In genomic region chr1:182122265-182122664, GRCh38 we compare ENCODE assay signal across 29 cellular contexts.
DNase-seq lines count a peak whose midpoint lies in the region; ATAC-seq and TF ChIP-seq lines count a peak whose summit lies in the region.
"Had no signal": no experiment of that assay in that cellular context is flagged by ENCODE, and none has a peak within 500 bp of the region (broad histone marks: within the 10 kb centered on the region; RNA-seq: fewer than 3 reads in every experiment).

No MANE protein-coding gene starts in this region.

- no peak for TF ChIP-seq POLR2A in tibial nerve (IDR thresholded peaks at IDR 0.05)

- peak; percentile 20 for DNase-seq in NCI-H2171 treated with DMSO at 0.1 percent for 48 hours (lab: John Stamatoyannopoulos, UW)
- DNase-seq in NCI-H2171 (lab: John Stamatoyannopoulos, UW) = no peak
- no peak for DNase-seq in caudate nucleus (lab: John Stamatoyannopoulos, UW)
- DNase-seq in neural progenitor cell (ENCODE audit: low spot score) = no peak
- no peak for DNase-seq in tibial nerve (ENCODE audit: low spot score in 2 of 2)
- no peak for DNase-seq in activated naive CD8-positive, alpha-beta T cell treated with anti-CD3 and anti-CD28 coated beads for 36 hours
- DNase-seq in NCI-H2107 (lab: John Stamatoyannopoulos, UW) = no peak
- DNase-seq: activated CD4-positive, alpha-beta T cell treated with anti-CD3 and anti-CD28 coated beads, Interleukin-2, amount 50 U/mL, for 1 hour; CD4-positive, CD25-positive, alpha-beta regulatory T cell; DMS 273 treated with DMSO at 0.1 percent for 48 hours; effector memory CD8-positive, alpha-beta T cell; gastrocnemius medialis; KG1; naive thymus-derived CD8-positive, alpha-beta T cell; NCI-H1694; NCI-H2227 treated with DMSO at 0.1 percent for 48 hours; NCI-H748 treated with DMSO at 0.1 percent for 48 hours; ovary; stimulated activated naive CD4-positive, alpha-beta T cell treated with Interleukin-2 at 50 U/mL for 16 hours had no signal

- no peak overlapping the region for H2AFZ ChIP-seq in neural progenitor cell (replicated peaks)
- H2AFZ ChIP-seq: hepatocyte had no signal

- no peaks in the 10 kb centered on the region for H3K36me3 Mint-ChIP-seq in neural progenitor cell
- no peaks in the 10 kb centered on the region for H3K36me3 Mint-ChIP-seq in activated naive CD8-positive, alpha-beta T cell treated with anti-CD3 and anti-CD28 coated beads for 36 hours
- H3K36me3 Mint-ChIP-seq: activated naive CD4-positive, alpha-beta T cell treated with anti-CD3 and anti-CD28 coated beads, Interleukin-2, amount 50 U/mL, for 24 hours; CD4-positive, CD25-positive, alpha-beta regulatory T cell; naive thymus-derived CD8-positive, alpha-beta T cell; type B pancreatic cell had no signal

- H3K9ac ChIP-seq in neural progenitor cell = no peak overlapping the region

- H3K27ac ChIP-seq in caudate nucleus (ENCODE audit: low read depth, low read length) (peak overlapping the region; percentile 90), neural progenitor cell (no peak overlapping the region), tibial nerve (peak overlapping the region in 3 of 4 donors; percentile 16 to 85 (median 62))
- H3K27ac ChIP-seq: 22Rv1, hepatocyte, right atrium auricular region, VCaP had no signal

- no peak overlapping the region for H3K4me3 ChIP-seq in neural progenitor cell
- no peak overlapping the region for H3K4me3 ChIP-seq in tibial nerve
- H3K4me3 ChIP-seq: gastrocnemius medialis, hepatocyte, ovary, right atrium auricular region had no signal

- H3K27me3 ChIP-seq in neural progenitor cell = no peaks in the 10 kb centered on the region
- H3K27me3 ChIP-seq in tibial nerve = no peaks in the 10 kb centered on the region
- H3K27me3 ChIP-seq: gastrocnemius medialis, hepatocyte, ovary, right atrium auricular region had no signal

- no peak for ATAC-seq in HG02884 (IDR thresholded peaks at IDR 0.05; ENCODE audit: unreplicated experiment)
- ATAC-seq: effector memory CD8-positive, alpha-beta T cell; left lobe of liver; naive thymus-derived CD8-positive, alpha-beta T cell; SK-N-SH treated with all-trans-retinoic acid at 6 μM for 48 hours had no signal

- H4K20me1 ChIP-seq in neural progenitor cell (ENCODE audit: low read depth) = no peaks in the 10 kb centered on the region

- TF ChIP-seq EP300 in tibial nerve (IDR thresholded peaks at IDR 0.05) = no peak

- H3K36me3 ChIP-seq in neural progenitor cell (no peaks in the 10 kb centered on the region), tibial nerve (no peaks in the 10 kb centered on the region)
- H3K36me3 ChIP-seq: gastrocnemius medialis, ovary, right atrium auricular region had no signal

- H3F3A ChIP-seq in neural progenitor cell (ENCODE audit: low read depth) = no peaks in the 10 kb centered on the region

- H3K27me3 Mint-ChIP-seq in neural progenitor cell (ENCODE audit: insufficient read depth, low read depth) = peaks cover 6% of the 10 kb centered on the region
- no peaks in the 10 kb centered on the region for H3K27me3 Mint-ChIP-seq in activated naive CD8-positive, alpha-beta T cell treated with anti-CD3 and anti-CD28 coated beads for 36 hours
- H3K27me3 Mint-ChIP-seq: activated naive CD4-positive, alpha-beta T cell treated with anti-CD3 and anti-CD28 coated beads, Interleukin-2, amount 50 U/mL, for 24 hours; type B pancreatic cell had no signal

- H3K9me3 Mint-ChIP-seq in neural progenitor cell = no peaks in the 10 kb centered on the region
- H3K9me3 Mint-ChIP-seq in activated naive CD8-positive, alpha-beta T cell treated with anti-CD3 and anti-CD28 coated beads for 36 hours = no peaks in the 10 kb centered on the region
- H3K9me3 Mint-ChIP-seq: activated naive CD4-positive, alpha-beta T cell treated with anti-CD3 and anti-CD28 coated beads, Interleukin-2, amount 50 U/mL, for 24 hours; CD4-positive, CD25-positive, alpha-beta regulatory T cell; effector memory CD8-positive, alpha-beta T cell; naive thymus-derived CD8-positive, alpha-beta T cell; T-helper 2 cell treated with Interferon-gamma antibody and Interleukin-4, amounts not matched to agents 5 μg/mL and 100 μg/mL, for 36 hours; type B pancreatic cell had no signal

- 69 to 76% methylated on average over 1 of the region's 1 CpG for WGBS in tibial nerve, 2 donors

- peaks cover 5% of the 10 kb centered on the region for H3K4me1 Mint-ChIP-seq in neural progenitor cell
- H3K4me1 Mint-ChIP-seq in activated naive CD8-positive, alpha-beta T cell treated with anti-CD3 and anti-CD28 coated beads for 36 hours = no peaks in the 10 kb centered on the region
- H3K4me1 Mint-ChIP-seq: activated naive CD4-positive, alpha-beta T cell treated with anti-CD3 and anti-CD28 coated beads, Interleukin-2, amount 50 U/mL, for 24 hours; CD4-positive, CD25-positive, alpha-beta regulatory T cell had no signal

- no peaks in the 10 kb centered on the region for H3K4me1 ChIP-seq in neural progenitor cell
- peaks cover 0 to 38% (median 2%) of the 10 kb centered on the region in 4 donors for H3K4me1 ChIP-seq in tibial nerve
- H3K4me1 ChIP-seq: right atrium auricular region had no signal

- peak overlapping the region; percentile 62 for H3K27ac Mint-ChIP-seq in neural progenitor cell
- no peak overlapping the region for H3K27ac Mint-ChIP-seq in activated naive CD8-positive, alpha-beta T cell treated with anti-CD3 and anti-CD28 coated beads for 36 hours
- H3K27ac Mint-ChIP-seq: activated naive CD4-positive, alpha-beta T cell treated with anti-CD3 and anti-CD28 coated beads, Interleukin-2, amount 50 U/mL, for 24 hours; CD4-positive, CD25-positive, alpha-beta regulatory T cell; effector memory CD8-positive, alpha-beta T cell; naive thymus-derived CD8-positive, alpha-beta T cell; T-helper 2 cell treated with Interferon-gamma antibody and Interleukin-4, amounts not matched to agents 5 μg/mL and 100 μg/mL, for 36 hours; type B pancreatic cell had no signal

- H3K9me3 ChIP-seq in neural progenitor cell (ENCODE audit: low read depth) = no peaks in the 10 kb centered on the region
- no peaks in the 10 kb centered on the region for H3K9me3 ChIP-seq in tibial nerve
- H3K9me3 ChIP-seq: gastrocnemius medialis, ovary, right atrium auricular region had no signal

- H3K4me2 ChIP-seq in neural progenitor cell = no peak overlapping the region
- H3K4me2 ChIP-seq: hepatocyte had no signal

- TF ChIP-seq CTCF in neural progenitor cell (IDR thresholded peaks at IDR 0.05) = no peak
- TF ChIP-seq CTCF in tibial nerve (IDR thresholded peaks at IDR 0.05) = no peak

- H3K79me2 ChIP-seq in neural progenitor cell (ENCODE audit: low read depth) = no peaks in the 10 kb centered on the region
- H3K79me2 ChIP-seq: hepatocyte had no signal

- no peak overlapping the region for H3K4me3 Mint-ChIP-seq in neural progenitor cell
- H3K4me3 Mint-ChIP-seq in activated naive CD8-positive, alpha-beta T cell treated with anti-CD3 and anti-CD28 coated beads for 36 hours = no peak overlapping the region
- H3K4me3 Mint-ChIP-seq: activated naive CD4-positive, alpha-beta T cell treated with anti-CD3 and anti-CD28 coated beads, Interleukin-2, amount 50 U/mL, for 24 hours; CD4-positive, CD25-positive, alpha-beta regulatory T cell; effector memory CD8-positive, alpha-beta T cell; naive thymus-derived CD8-positive, alpha-beta T cell; T-helper 2 cell treated with Interferon-gamma antibody and Interleukin-4, amounts not matched to agents 5 μg/mL and 100 μg/mL, for 36 hours; type B pancreatic cell had no signal
